Comparison of ENCODE assay signal across 19 cellular contexts in genomic region chr4:15545371-15545770, GRCh38.
DNase-seq lines count a peak whose midpoint lies in the region; ATAC-seq, FAIRE-seq and TF ChIP-seq lines count a peak whose summit lies in the region.
"Had no signal": no experiment of that assay in that cellular context is flagged by ENCODE, and none has a peak within 500 bp of the region (broad histone marks: within the 10 kb centered on the region; RNA-seq: fewer than 3 reads in every experiment).

No MANE protein-coding gene starts in this region.

- no peaks in the 10 kb centered on the region for H3K27me3 ChIP-seq in endodermal cell (ENCODE audit: control insufficient read depth, insufficient read depth, low read length, poor library complexity, severe bottlenecking)
- no peaks in the 10 kb centered on the region for H3K27me3 ChIP-seq in pancreas

- H3K4me1 ChIP-seq in endodermal cell (ENCODE audit: control insufficient read depth, insufficient read depth, low read length) (peaks cover 2% of the 10 kb centered on the region), pancreas (peaks cover 11 to 17% (median 14%) of the 10 kb centered on the region in 3 donors)
- H3K4me1 ChIP-seq: A549, Caco-2 had no signal

- intact Hi-C loops in pancreas (cut with DNase I): no loop called here

- H3K27ac ChIP-seq in endodermal cell (ENCODE audit: low read depth, low read length) (no peak overlapping the region), pancreas (no peak overlapping the region)
- H3K27ac ChIP-seq: 22Rv1, A549, C4-2B had no signal

- no peaks in the 10 kb centered on the region for H3K27me3 Mint-ChIP-seq in activated naive CD8-positive, alpha-beta T cell treated with anti-CD3 and anti-CD28 coated beads, Interleukin-2, amount 10 ng/mL, durations not matched to agents 7 days and 5 days
- H3K27me3 Mint-ChIP-seq in activated naive CD8-positive, alpha-beta T cell treated with anti-CD3 and anti-CD28 coated beads for 36 hours: no peaks in the 10 kb centered on the region
- no peaks in the 10 kb centered on the region for H3K27me3 Mint-ChIP-seq in endodermal cell (ENCODE audit: insufficient read depth)
- H3K27me3 Mint-ChIP-seq: CD4-positive, alpha-beta T cell had no signal

- 91 to 94% methylated on average over 2 of the region's 2 CpGs for WGBS in endodermal cell (ENCODE audit: insufficient coverage in 1 of 2, insufficient read length in 1 of 2), 2 experiments
- WGBS in pancreas, 2 donors: 37 to 38% methylated on average over 2 of the region's 2 CpGs

- H3K4me3 ChIP-seq in endodermal cell (ENCODE audit: low read length) (no peak overlapping the region), pancreas (no peak overlapping the region)
- H3K4me3 ChIP-seq: A549 had no signal

- H3K4me3 Mint-ChIP-seq in activated naive CD8-positive, alpha-beta T cell treated with anti-CD3 and anti-CD28 coated beads, Interleukin-2, amount 10 ng/mL, durations not matched to agents 7 days and 5 days: no peak overlapping the region
- no peak overlapping the region for H3K4me3 Mint-ChIP-seq in activated naive CD8-positive, alpha-beta T cell treated with anti-CD3 and anti-CD28 coated beads for 36 hours
- H3K4me3 Mint-ChIP-seq in endodermal cell: no peak overlapping the region
- H3K4me3 Mint-ChIP-seq: CD4-positive, alpha-beta T cell; H9 had no signal

- no peaks in the 10 kb centered on the region for H3K36me3 ChIP-seq in endodermal cell (ENCODE audit: control insufficient read depth, insufficient read depth, low read length)
- H3K36me3 ChIP-seq in pancreas: no peaks in the 10 kb centered on the region

- no peaks in the 10 kb centered on the region for H3K9me3 ChIP-seq in endodermal cell (ENCODE audit: control insufficient read depth, low read length)
- H3K9me3 ChIP-seq in pancreas: no peaks in the 10 kb centered on the region
- H3K9me3 ChIP-seq: A549, Caco-2 had no signal

- FAIRE-seq in pancreas (lab: Jason Lieb, UNC): no peak
- FAIRE-seq: A549, D721Med, G401.6, GM12891, GM19239 had no signal

- no peak for DNase-seq in activated naive CD8-positive, alpha-beta T cell treated with anti-CD3 and anti-CD28 coated beads, Interleukin-2, amount 10 ng/mL, durations not matched to agents 7 days and 5 days
- no peak for DNase-seq in activated naive CD8-positive, alpha-beta T cell treated with anti-CD3 and anti-CD28 coated beads for 36 hours
- DNase-seq in endodermal cell: no peak
- no peak for DNase-seq in pancreas
- no peak for DNase-seq in cortex of kidney (lab: John Stamatoyannopoulos, UW)
- DNase-seq in NCI-H2196 treated with DMSO at 0.1 percent for 48 hours (lab: John Stamatoyannopoulos, UW; ENCODE audit: unreplicated experiment): no peak
- DNase-seq: AML-193; Caco-2; CD4-positive, alpha-beta T cell; GOT3; H9 had no signal

- no peaks in the 10 kb centered on the region for H3K9me3 Mint-ChIP-seq in activated naive CD8-positive, alpha-beta T cell treated with anti-CD3 and anti-CD28 coated beads, Interleukin-2, amount 10 ng/mL, durations not matched to agents 7 days and 5 days
- no peaks in the 10 kb centered on the region for H3K9me3 Mint-ChIP-seq in activated naive CD8-positive, alpha-beta T cell treated with anti-CD3 and anti-CD28 coated beads for 36 hours
- H3K9me3 Mint-ChIP-seq in endodermal cell: no peaks in the 10 kb centered on the region
- H3K9me3 Mint-ChIP-seq: CD4-positive, alpha-beta T cell; H9 had no signal

- POLR2A ChIA-PET in activated naive CD8-positive, alpha-beta T cell treated with anti-CD3 and anti-CD28 coated beads, Interleukin-2, amount 10 ng/mL, durations not matched to agents 7 days and 5 days (lab: Charles Lee): no interaction called here

- no peak for TF ChIP-seq CTCF in endodermal cell (conservative IDR thresholded peaks at IDR 0.05)
- TF ChIP-seq CTCF in pancreas (IDR thresholded peaks at IDR 0.05): no peak

- H3K36me3 Mint-ChIP-seq in activated naive CD8-positive, alpha-beta T cell treated with anti-CD3 and anti-CD28 coated beads, Interleukin-2, amount 10 ng/mL, durations not matched to agents 7 days and 5 days: peaks cover 9% of the 10 kb centered on the region
- H3K36me3 Mint-ChIP-seq in activated naive CD8-positive, alpha-beta T cell treated with anti-CD3 and anti-CD28 coated beads for 36 hours: peaks cover 4% of the 10 kb centered on the region
- H3K36me3 Mint-ChIP-seq in endodermal cell (ENCODE audit: low read depth): peaks cover 17% of the 10 kb centered on the region

- H3K27ac Mint-ChIP-seq in activated naive CD8-positive, alpha-beta T cell treated with anti-CD3 and anti-CD28 coated beads, Interleukin-2, amount 10 ng/mL, durations not matched to agents 7 days and 5 days: peak overlapping the region; percentile 54
- no peak overlapping the region for H3K27ac Mint-ChIP-seq in activated naive CD8-positive, alpha-beta T cell treated with anti-CD3 and anti-CD28 coated beads for 36 hours
- H3K27ac Mint-ChIP-seq in endodermal cell: peak overlapping the region; percentile 19
- H3K27ac Mint-ChIP-seq: CD4-positive, alpha-beta T cell had no signal

- H3K9ac ChIP-seq in endodermal cell (ENCODE audit: extremely low read depth, low read length, poor library complexity, severe bottlenecking): no peak overlapping the region

- no peak for ATAC-seq in activated naive CD8-positive, alpha-beta T cell treated with anti-CD3 and anti-CD28 coated beads, Interleukin-2, amount 10 ng/mL, durations not matched to agents 7 days and 5 days (ENCODE audit: low read depth)
- ATAC-seq in pancreas (peak; percentile 36 to 73 (median 62)), GM21786 (IDR thresholded peaks at IDR 0.05; ENCODE audit: unreplicated experiment) (no peak)
- ATAC-seq: A549 had no signal

- peaks cover 16% of the 10 kb centered on the region for H3K4me1 Mint-ChIP-seq in activated naive CD8-positive, alpha-beta T cell treated with anti-CD3 and anti-CD28 coated beads, Interleukin-2, amount 10 ng/mL, durations not matched to agents 7 days and 5 days
- peaks cover 9% of the 10 kb centered on the region for H3K4me1 Mint-ChIP-seq in activated naive CD8-positive, alpha-beta T cell treated with anti-CD3 and anti-CD28 coated beads for 36 hours
- peaks cover 9% of the 10 kb centered on the region for H3K4me1 Mint-ChIP-seq in endodermal cell

Comparison
In these comparisons a context has a peak if more than half of its experiments do, and no peak if none do; other contexts are left out.
1. ATAC-seq: peak in pancreas (4 of 4); none in activated naive CD8-positive, alpha-beta T cell treated with anti-CD3 and anti-CD28 coated beads, Interleukin-2, amount 10 ng/mL, durations not matched to agents 7 days and 5 days (single experiment) and GM21786 (single experiment).